Comparison of ENCODE assay signal across 1 cellular context in the genomic region with DNA sequence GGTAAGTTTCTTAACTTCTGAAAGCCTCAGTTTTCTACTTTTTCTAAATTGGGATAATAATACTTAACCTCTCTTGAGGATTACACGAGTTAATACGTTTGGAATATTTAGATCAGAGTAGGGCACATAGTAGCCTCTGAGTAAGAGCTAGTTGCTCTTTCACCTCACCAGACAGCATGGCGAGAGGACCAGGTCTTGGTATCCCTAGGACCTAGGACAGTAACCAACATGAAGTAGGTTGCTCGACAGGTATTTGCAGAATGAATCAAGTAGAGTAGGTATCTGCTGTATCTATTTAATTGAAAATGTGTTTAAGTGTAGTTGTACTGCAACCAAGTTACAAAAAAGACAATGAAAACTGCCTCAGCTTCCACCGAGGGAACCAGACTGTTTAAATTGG.
TF ChIP-seq lines count a peak whose summit lies in the region.

No MANE protein-coding gene starts in this region.

TF ChIP-seq in IMR-90, 13 proteins besides CTCF, POLR2A, EP300 and RAD21 (continued from another document):
- TF ChIP-seq RCOR1 (IDR thresholded peaks at IDR 0.05; ENCODE audit: insufficient replicate concordance, low read length) (no peak), FOS (IDR thresholded peaks at IDR 0.05; ENCODE audit: low read depth, low read length) (no peak), MXI1 (IDR thresholded peaks at IDR 0.05; ENCODE audit: borderline replicate concordance, low read depth, low read length) (no peak), MAZ (IDR thresholded peaks at IDR 0.05; ENCODE audit: borderline replicate concordance, low read depth, low read length) (no peak)
